ENCODE assay signal across 8 cellular contexts in genomic region chr20:50588034-50588736, GRCh38.
DNase-seq lines count a peak whose midpoint lies in the region; ATAC-seq lines count a peak whose summit lies in the region.

No MANE protein-coding gene starts in this region.

- ATAC-seq in Right ventricle myocardium superior (ENCODE audit: poor library complexity) (peak; percentile 41), sciatic nerve (peak; percentile 37), GM18861 (IDR thresholded peaks at IDR 0.05; ENCODE audit: unreplicated experiment) (no peak)

- peak; percentile 65 for DNase-seq in DMS153 treated with DMSO at 0.1 percent for 48 hours (lab: John Stamatoyannopoulos, UW; ENCODE audit: unreplicated experiment)
- DNase-seq in KBM-7: peak; percentile 67
- DNase-seq in SW 1271 (lab: John Stamatoyannopoulos, UW): peak; percentile 33 to 73
- DNase-seq in activated naive CD4-positive, alpha-beta T cell treated with anti-CD3 and anti-CD28 coated beads, Interleukin-2, amount 50 U/mL, for 16 hours: peak; percentile 78
- DNase-seq in Right ventricle myocardium superior: peak; percentile 82
- peak; percentile 85 for DNase-seq in sciatic nerve (ENCODE audit: low spot score)
- DNase-seq in mesenteric fat pad (ENCODE audit: low spot score): no peak

- intact Hi-C loops in Right ventricle myocardium superior (cut with DNase I): no loop called here
- intact Hi-C loops in sciatic nerve (cut with DNase I): loop anchor here (10.0 kb wide), 1 partner anchor 113 kb away; no protein-coding TSS in a partner anchor

- in situ Hi-C loops in KBM-7 (cut with MboI; ENCODE audit: low pct_unique_long_range_greater_than_20kb, low sequenced_read_pairs): no loop called here
